16 cellular contexts compared by ENCODE assay signal in the genomic region with DNA sequence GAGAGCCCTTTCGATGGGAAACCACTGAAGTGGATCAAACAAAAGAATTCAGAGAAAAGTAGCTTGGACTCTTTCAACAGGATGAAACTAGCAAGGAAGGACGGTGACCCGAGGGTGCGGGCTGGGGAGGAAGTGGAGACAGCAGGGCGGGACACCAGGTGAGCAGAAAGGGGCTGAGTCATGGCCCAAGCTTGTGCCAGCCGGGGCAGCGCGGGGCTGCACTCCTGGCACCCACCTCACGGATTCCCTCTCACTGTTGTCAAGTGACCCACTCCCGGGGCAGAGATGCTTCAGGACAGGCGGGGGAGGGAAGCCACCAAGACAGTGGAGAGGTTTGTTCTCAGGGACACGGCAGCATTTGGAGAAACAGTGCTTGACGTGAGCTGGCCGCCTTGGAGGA. TPM values are rescaled to one million over a fixed set of nuclear protein-coding genes. Genes with fewer than 3 reads are reported as not detected.
DNase-seq lines count a peak whose midpoint lies in the region; ATAC-seq and TF ChIP-seq lines count a peak whose summit lies in the region.
"Had no signal": no experiment of that assay in that cellular context is flagged by ENCODE, and none has a peak within 500 bp of the region (broad histone marks: within the 10 kb centered on the region; RNA-seq: fewer than 3 reads in every experiment).

No MANE protein-coding gene starts in this region.

- H4K20me1 ChIP-seq in PC-3 (ENCODE audit: low read length): no peaks in the 10 kb centered on the region

- DNase-seq in DMS53 treated with DMSO at 0.1 percent for 48 hours (lab: John Stamatoyannopoulos, UW; ENCODE audit: unreplicated experiment): peak; percentile 82
- DNase-seq in PC-3: peak; percentile 65
- no peak for DNase-seq in epithelial cell of prostate (ENCODE audit: low read depth, low spot score)
- no peak for DNase-seq in nephron progenitor cell
- no peak for DNase-seq in uterus
- DNase-seq in CD4-positive, alpha-beta T cell: no peak
- DNase-seq in activated T-helper 2 cell treated with anti-CD3 and anti-CD28 coated beads, Interferon-gamma antibody, Interleukin-2, Interleukin-4, amounts not matched to agents 10 μg/mL and 5 μg/mL and 100 μg/mL, durations not matched to agents 14 hours and 24 hours and 36 hours (ENCODE audit: low spot score): no peak
- no peak for DNase-seq in NCI-H524 (lab: John Stamatoyannopoulos, UW)
- DNase-seq: DMS79 treated with DMSO at 0.1 percent for 48 hours, erythroblast, NCI-H1436, NCI-H524 treated with DMSO at 0.1 percent for 48 hours, Right ventricle myocardium superior had no signal

- H3K27ac ChIP-seq in PC-3 (ENCODE audit: low read length): peak overlapping the region; percentile 43
- H3K27ac ChIP-seq in epithelial cell of prostate: peak overlapping the region; percentile 83
- H3K27ac ChIP-seq in uterus: no peak overlapping the region
- H3K27ac ChIP-seq in CD4-positive, alpha-beta T cell (ENCODE audit: low read depth, low read length): no peak overlapping the region
- H3K27ac ChIP-seq: hepatocyte had no signal

- CTCF ChIA-PET in PC-3 (lab: Charles Lee): no interaction called here
- CTCF ChIA-PET in CD4-positive, alpha-beta T cell (lab: Charles Lee): interaction anchor here (1.7 kb wide), 1 partner anchor 12 kb away, joined by 4 read pairs; no protein-coding TSS in a partner anchor

- no peak for TF ChIP-seq CTCF in PC-3 (conservative IDR thresholded peaks at IDR 0.05; ENCODE audit: low read depth, low read length)
- TF ChIP-seq CTCF in nephron progenitor cell (IDR thresholded peaks at IDR 0.05): no peak
- no peak for TF ChIP-seq CTCF in uterus (IDR thresholded peaks at IDR 0.05)
- TF ChIP-seq CTCF in CD4-positive, alpha-beta T cell (IDR thresholded peaks at IDR 0.05): no peak

- H3K4me3 ChIP-seq in PC-3 (ENCODE audit: low read length) (no peak overlapping the region; the same call in 1 of the 2 replicates), uterus (no peak overlapping the region)
- H3K4me3 ChIP-seq: hepatocyte had no signal

- peak overlapping the region; percentile 49 for H3K4me2 ChIP-seq in PC-3 (ENCODE audit: low read length)
- H3K4me2 ChIP-seq: hepatocyte had no signal

- H3K27ac Mint-ChIP-seq in nephron progenitor cell: no peak overlapping the region
- H3K27ac Mint-ChIP-seq in CD4-positive, alpha-beta T cell: no peak overlapping the region
- H3K27ac Mint-ChIP-seq in activated T-helper 2 cell treated with anti-CD3 and anti-CD28 coated beads, Interferon-gamma antibody, Interleukin-2, Interleukin-4, amounts not matched to agents 10 μg/mL and 5 μg/mL and 100 μg/mL, durations not matched to agents 14 hours and 24 hours and 36 hours: no peak overlapping the region
- H3K27ac Mint-ChIP-seq: activated naive CD8-positive, alpha-beta T cell had no signal

- POLR2A ChIA-PET in PC-3 (lab: Charles Lee; ENCODE audit: unreplicated experiment): no interaction called here
- POLR2A ChIA-PET in CD4-positive, alpha-beta T cell (lab: Charles Lee): no interaction called here

- peak; percentile 66 for ATAC-seq in PC-3
- no peak for ATAC-seq in CD4-positive, alpha-beta T cell (ENCODE audit: poor library complexity)

- no peaks in the 10 kb centered on the region for H3K9me3 Mint-ChIP-seq in nephron progenitor cell
- no peaks in the 10 kb centered on the region for H3K9me3 Mint-ChIP-seq in CD4-positive, alpha-beta T cell
- no peaks in the 10 kb centered on the region for H3K9me3 Mint-ChIP-seq in activated T-helper 2 cell treated with anti-CD3 and anti-CD28 coated beads, Interferon-gamma antibody, Interleukin-2, Interleukin-4, amounts not matched to agents 10 μg/mL and 5 μg/mL and 100 μg/mL, durations not matched to agents 14 hours and 24 hours and 36 hours

- peaks cover 27% of the 10 kb centered on the region for H3K27me3 Mint-ChIP-seq in nephron progenitor cell (ENCODE audit: low read depth, poor library complexity)
- H3K27me3 Mint-ChIP-seq in CD4-positive, alpha-beta T cell: peaks cover 9% of the 10 kb centered on the region
- H3K27me3 Mint-ChIP-seq in activated T-helper 2 cell treated with anti-CD3 and anti-CD28 coated beads, Interferon-gamma antibody, Interleukin-2, Interleukin-4, amounts not matched to agents 10 μg/mL and 5 μg/mL and 100 μg/mL, durations not matched to agents 14 hours and 24 hours and 36 hours (ENCODE audit: low read depth): peaks cover 29% of the 10 kb centered on the region

- H3K27me3 ChIP-seq in PC-3 (ENCODE audit: low read length): no peaks in the 10 kb centered on the region
- H3K27me3 ChIP-seq in uterus: no peaks in the 10 kb centered on the region
- no peaks in the 10 kb centered on the region for H3K27me3 ChIP-seq in CD4-positive, alpha-beta T cell (ENCODE audit: control insufficient read depth, insufficient read depth, low read length)
- H3K27me3 ChIP-seq: hepatocyte had no signal

- peak overlapping the region; percentile 47 for H3K4me3 Mint-ChIP-seq in nephron progenitor cell
- no peak overlapping the region for H3K4me3 Mint-ChIP-seq in CD4-positive, alpha-beta T cell
- H3K4me3 Mint-ChIP-seq in activated T-helper 2 cell treated with anti-CD3 and anti-CD28 coated beads, Interferon-gamma antibody, Interleukin-2, Interleukin-4, amounts not matched to agents 10 μg/mL and 5 μg/mL and 100 μg/mL, durations not matched to agents 14 hours and 24 hours and 36 hours (ENCODE audit: low read depth): no peak overlapping the region
- H3K4me3 Mint-ChIP-seq: activated naive CD8-positive, alpha-beta T cell had no signal

- no peaks in the 10 kb centered on the region for H3K9me2 ChIP-seq in PC-3 (replicated peaks; ENCODE audit: low read length)

- H3K79me2 ChIP-seq in PC-3 (ENCODE audit: low read length): no peaks in the 10 kb centered on the region
- H3K79me2 ChIP-seq: hepatocyte had no signal

- H3K9me3 ChIP-seq in PC-3 (ENCODE audit: low read length) (no peaks in the 10 kb centered on the region), uterus (no peaks in the 10 kb centered on the region)
- no peaks in the 10 kb centered on the region for H3K9me3 ChIP-seq in CD4-positive, alpha-beta T cell (ENCODE audit: control insufficient read depth, low read length)

- no peaks in the 10 kb centered on the region for H3F3A ChIP-seq in PC-3 (ENCODE audit: low read length, unreplicated experiment)

- H3K9ac ChIP-seq in PC-3 (ENCODE audit: low read length): 0 out of 2 replicates have a peak overlapping the region, but pooled peaks have one; percentile 21

- peaks cover 16% of the 10 kb centered on the region for H3K4me1 ChIP-seq in PC-3 (ENCODE audit: insufficient read depth, low read length)
- H3K4me1 ChIP-seq in uterus: no peaks in the 10 kb centered on the region

- intact Hi-C loops in PC-3 (cut with micrococcal nuclease) (no loop called here), uterus (cut with DNase I; ENCODE audit: low total_unique reads) (no loop called here)
- intact Hi-C loops in CD4-positive, alpha-beta T cell (cut with DNase I, micrococcal nuclease): no loop called here
- intact Hi-C loops in activated T-helper 2 cell treated with anti-CD3 and anti-CD28 coated beads, Interferon-gamma antibody, Interleukin-2, Interleukin-4, amounts not matched to agents 10 μg/mL and 5 μg/mL and 100 μg/mL, durations not matched to agents 14 hours and 24 hours and 36 hours (cut with micrococcal nuclease): no loop called here

- BruUV-seq in PC-3 (replicated peaks; lab: Mats Ljungman, UMichigan): no TSS peak

- TF ChIP-seq POLR2A in uterus (IDR thresholded peaks at IDR 0.05): no peak

- peaks cover 32% of the 10 kb centered on the region for H3K4me1 Mint-ChIP-seq in nephron progenitor cell
- peaks cover 6% of the 10 kb centered on the region for H3K4me1 Mint-ChIP-seq in CD4-positive, alpha-beta T cell (ENCODE audit: low read depth)
- H3K4me1 Mint-ChIP-seq in activated T-helper 2 cell treated with anti-CD3 and anti-CD28 coated beads, Interferon-gamma antibody, Interleukin-2, Interleukin-4, amounts not matched to agents 10 μg/mL and 5 μg/mL and 100 μg/mL, durations not matched to agents 14 hours and 24 hours and 36 hours (ENCODE audit: low read depth): peaks cover 18% of the 10 kb centered on the region

- H3K36me3 Mint-ChIP-seq in nephron progenitor cell (ENCODE audit: low read depth): no peaks in the 10 kb centered on the region
- H3K36me3 Mint-ChIP-seq in CD4-positive, alpha-beta T cell (ENCODE audit: low read depth): no peaks in the 10 kb centered on the region
- no peaks in the 10 kb centered on the region for H3K36me3 Mint-ChIP-seq in activated T-helper 2 cell treated with anti-CD3 and anti-CD28 coated beads, Interferon-gamma antibody, Interleukin-2, Interleukin-4, amounts not matched to agents 10 μg/mL and 5 μg/mL and 100 μg/mL, durations not matched to agents 14 hours and 24 hours and 36 hours (ENCODE audit: low read depth)
- H3K36me3 Mint-ChIP-seq: activated naive CD8-positive, alpha-beta T cell had no signal

- H2AFZ ChIP-seq in PC-3 (ENCODE audit: low read length): peak overlapping the region; percentile 82
- H2AFZ ChIP-seq: hepatocyte had no signal

- H3K36me3 ChIP-seq in PC-3 (ENCODE audit: low read depth, low read length) (no peaks in the 10 kb centered on the region), uterus (no peaks in the 10 kb centered on the region)

RNA-seq across cellular contexts. Expression of gene RNF222, which starts 10.7 kb away (rescaled TPM):
- total RNA-seq in PC-3 (2014; rRNA removed) (0.07 TPM in 1 of 2 replicates, not detected in the other), uterus (not detected)
- total RNA-seq in CD4-positive, alpha-beta T cell: 1 to 10 TPM; 1.2 TPM
- not detected in 2 replicates for total RNA-seq in activated T-helper 2 cell treated with anti-CD3 and anti-CD28 coated beads, Interferon-gamma antibody, Interleukin-2, Interleukin-4, amounts not matched to agents 10 μg/mL and 5 μg/mL and 100 μg/mL, durations not matched to agents 14 hours and 24 hours and 36 hours
- total RNA-seq: chondrocyte, hepatocyte, Right ventricle myocardium superior had no signal

RNA-seq across cellular contexts. Expression of gene RPL26, which starts 25.4 kb away (rescaled TPM):
- total RNA-seq in PC-3 (2014; rRNA removed): 1,030 and 1,369 TPM in 2 replicates
- over 10,000 TPM in 1 of 4 donors, 1,000 to 10,000 TPM in 3; 2,192 to 15,169 (median 5,752) TPM for total RNA-seq in uterus
- 1,000 to 10,000 TPM; 2,959 to 3,104 TPM for total RNA-seq in CD4-positive, alpha-beta T cell
- 2,352 and 2,379 TPM in 2 replicates for total RNA-seq in activated T-helper 2 cell treated with anti-CD3 and anti-CD28 coated beads, Interferon-gamma antibody, Interleukin-2, Interleukin-4, amounts not matched to agents 10 μg/mL and 5 μg/mL and 100 μg/mL, durations not matched to agents 14 hours and 24 hours and 36 hours

RNA-seq across cellular contexts. Expression of gene NDEL1, which starts 27.3 kb away (rescaled TPM):
- total RNA-seq in PC-3 (2014; rRNA removed): 32.7 and 46.7 TPM in 2 replicates
- total RNA-seq in uterus: 100 to 1,000 TPM in 1 of 4 donors, 10 to 100 TPM in 3; 19.5 to 114 (median 63.8) TPM
- total RNA-seq in CD4-positive, alpha-beta T cell: 100 to 1,000 TPM; 300 to 313 TPM
- 66.6 and 66.9 TPM in 2 replicates for total RNA-seq in activated T-helper 2 cell treated with anti-CD3 and anti-CD28 coated beads, Interferon-gamma antibody, Interleukin-2, Interleukin-4, amounts not matched to agents 10 μg/mL and 5 μg/mL and 100 μg/mL, durations not matched to agents 14 hours and 24 hours and 36 hours

Comparison
In these comparisons a context has a peak if more than half of its experiments do, and no peak if none do; other contexts are left out.
1. DNase-seq: peak in DMS53 treated with DMSO at 0.1 percent for 48 hours (single experiment) and PC-3 (single experiment); none in epithelial cell of prostate (single experiment), nephron progenitor cell (single experiment), uterus (0 of 2), CD4-positive, alpha-beta T cell (0 of 10), activated T-helper 2 cell treated with anti-CD3 and anti-CD28 coated beads, Interferon-gamma antibody, Interleukin-2, Interleukin-4, amounts not matched to agents 10 μg/mL and 5 μg/mL and 100 μg/mL, durations not matched to agents 14 hours and 24 hours and 36 hours (single experiment) and NCI-H524 (0 of 2).
2. H3K27ac ChIP-seq: peak in PC-3 (single experiment) and epithelial cell of prostate (single experiment); none in uterus (0 of 2) and CD4-positive, alpha-beta T cell (single experiment).